Comparison of ENCODE assay signal across 20 cellular contexts in genomic region chr1:234067584-234067983, GRCh38.
DNase-seq lines count a peak whose midpoint lies in the region; ATAC-seq lines count a peak whose summit lies in the region.
"Had no signal": no experiment of that assay in that cellular context is flagged by ENCODE, and none has a peak within 500 bp of the region (broad histone marks: within the 10 kb centered on the region; RNA-seq: fewer than 3 reads in every experiment).

No MANE protein-coding gene starts in this region.

- H3K4me1 Mint-ChIP-seq in activated T-cell treated with anti-CD3 and anti-CD28 coated beads, Interleukin-2, amount 50 U/mL, for 72 hours (ENCODE audit: low read depth), result no peaks in the 10 kb centered on the region

- ATAC-seq in activated T-cell treated with anti-CD3 and anti-CD28 coated beads, Interleukin-2, amount 50 U/mL, for 72 hours (replicated peaks in 1 of 2), result no peak
- ATAC-seq: Panc1 had no signal

- no peak overlapping the region for H3K27ac Mint-ChIP-seq in activated T-cell treated with anti-CD3 and anti-CD28 coated beads, Interleukin-2, amount 50 U/mL, for 72 hours
- H3K27ac Mint-ChIP-seq: CD4-positive, CD25-positive, alpha-beta regulatory T cell; HFFc6 had no signal

- no peaks in the 10 kb centered on the region for H3K36me3 Mint-ChIP-seq in activated T-cell treated with anti-CD3 and anti-CD28 coated beads, Interleukin-2, amount 50 U/mL, for 72 hours (ENCODE audit: insufficient read depth in 2 of 2)
- H3K36me3 Mint-ChIP-seq: CD4-positive, CD25-positive, alpha-beta regulatory T cell had no signal

- H3K27me3 Mint-ChIP-seq in activated T-cell treated with anti-CD3 and anti-CD28 coated beads, Interleukin-2, amount 50 U/mL, for 72 hours (ENCODE audit: low read depth), result peaks cover 9% of the 10 kb centered on the region

- H3K9me3 Mint-ChIP-seq in activated T-cell treated with anti-CD3 and anti-CD28 coated beads, Interleukin-2, amount 50 U/mL, for 72 hours, result no peaks in the 10 kb centered on the region

- no peak overlapping the region for H3K4me3 Mint-ChIP-seq in activated T-cell treated with anti-CD3 and anti-CD28 coated beads, Interleukin-2, amount 50 U/mL, for 72 hours
- H3K4me3 Mint-ChIP-seq: CD4-positive, CD25-positive, alpha-beta regulatory T cell; HFFc6 had no signal

- DNase-seq in ELF-1 (ENCODE audit: low read depth, low spot score) (peak; percentile 19), NCI-H69 (lab: John Stamatoyannopoulos, UW) (peak; percentile 32), glomerular visceral epithelial cell (ENCODE audit: extremely low spot score) (peak; percentile 17), renal cortical epithelial cell (ENCODE audit: low read depth) (peak; percentile 79), NCI-H2196 (lab: John Stamatoyannopoulos, UW; ENCODE audit: unreplicated experiment) (no peak), RKO (ENCODE audit: low spot score) (no peak)
- no peak for DNase-seq in activated T-cell treated with anti-CD3 and anti-CD28 coated beads, Interleukin-2, amount 50 U/mL, for 72 hours
- DNase-seq: CD4-positive, CD25-positive, alpha-beta regulatory T cell; GM23248; HFFc6; KG1; MM.1S; NCI-H1694; NCI-H2029 treated with DMSO at 0.1 percent for 48 hours; NCI-H226; NCI-H524; SIG-M5; SK-N-SH; SW 1271 had no signal

Comparison
In these comparisons a context has a peak if more than half of its experiments do, and no peak if none do; other contexts are left out.
1. DNase-seq: peak in ELF-1 (single experiment), NCI-H69 (single experiment), glomerular visceral epithelial cell (single experiment) and renal cortical epithelial cell (single experiment); none in activated T-cell treated with anti-CD3 and anti-CD28 coated beads, Interleukin-2, amount 50 U/mL, for 72 hours (0 of 2), NCI-H2196 (single experiment) and RKO (single experiment).